8 cellular contexts compared by ENCODE assay signal in genomic region chr4:32958586-32958985, GRCh38.
"Had no signal": no experiment of that assay in that cellular context is flagged by ENCODE, and none has a peak within 500 bp of the region (broad histone marks: within the 10 kb centered on the region; RNA-seq: fewer than 3 reads in every experiment).

No MANE protein-coding gene starts in this region.

- H3K27ac ChIP-seq: HL-60 had no signal

- H3K4me3 Mint-ChIP-seq: GM23338, HFFc6 had no signal

- H3K9me3 Mint-ChIP-seq: GM23338 had no signal

- DNase-seq: H7, HFFc6, IMR-90, KG1 had no signal

- H3K4me1 ChIP-seq: HAP-1 had no signal

- H3K4me1 Mint-ChIP-seq: GM23338 had no signal

- H3K27ac Mint-ChIP-seq: GM23338, HFFc6 had no signal

- H3K4me2 ChIP-seq: GM23338 had no signal

- H3K9me3 ChIP-seq: HAP-1 had no signal

- H3K36me3 ChIP-seq: HAP-1 had no signal

- H3K4me3 ChIP-seq: GM23338, HAP-1, K562 had no signal

- H2AFZ ChIP-seq: GM23338 had no signal
